In the genomic region with DNA sequence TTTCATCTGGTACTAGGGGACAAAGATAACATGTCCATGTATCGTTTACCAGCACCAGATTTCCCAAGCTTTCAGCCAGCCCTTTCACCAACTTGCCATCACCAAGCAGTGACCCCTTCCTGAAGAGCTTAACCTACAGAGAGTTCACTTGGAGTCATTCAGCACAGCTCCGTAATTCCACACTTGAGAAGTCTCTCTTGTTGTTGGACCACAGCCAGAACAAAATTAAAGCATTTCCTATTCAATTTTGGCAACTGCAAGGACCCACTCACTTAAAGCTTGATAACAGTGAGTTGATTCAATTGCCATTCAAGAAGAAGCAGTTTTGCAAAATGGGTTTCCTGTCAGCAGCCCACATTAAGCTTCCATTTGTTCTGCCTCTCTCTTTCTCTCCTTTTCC, we compare ENCODE assay signal across 24 cellular contexts.
DNase-seq lines count a peak whose midpoint lies in the region; ATAC-seq and TF ChIP-seq lines count a peak whose summit lies in the region.
"Had no signal": no experiment of that assay in that cellular context is flagged by ENCODE, and none has a peak within 500 bp of the region (broad histone marks: within the 10 kb centered on the region; RNA-seq: fewer than 3 reads in every experiment).

No MANE protein-coding gene starts in this region.

- DNase-seq in AG10803 (ENCODE audit: low read depth): peak; percentile 3
- peak; percentile 49 for DNase-seq in NCI-H2227 (lab: John Stamatoyannopoulos, UW; ENCODE audit: unreplicated experiment)
- DNase-seq in brain microvascular endothelial cell: peak; percentile 16
- no peak for DNase-seq in lung (ENCODE audit: low spot score)
- DNase-seq in trophoblast cell: no peak
- no peak for DNase-seq in NCI-H128 (lab: John Stamatoyannopoulos, UW; ENCODE audit: unreplicated experiment)
- no peak for DNase-seq in GF-D8 (lab: John Stamatoyannopoulos, UW)
- DNase-seq: activated CD4-positive, alpha-beta T cell treated with anti-CD3 and anti-CD28 coated beads for 4 hours; aorta; DMS 273 treated with DMSO at 0.1 percent for 48 hours; effector memory CD4-positive, alpha-beta T cell; mesendoderm; MM.1S; naive thymus-derived CD4-positive, alpha-beta T cell; NCI-H146; NCI-H2171 treated with DMSO at 0.1 percent for 48 hours; pancreas; right lobe of liver; stimulated activated CD4-positive, alpha-beta T cell treated with anti-CD3 and anti-CD28 coated beads, Interleukin-15, amount 100 ng/mL, for 24 hours; upper lobe of right lung had no signal

- H3K79me1 ChIP-seq in trophoblast cell (ENCODE audit: low read length): no peaks in the 10 kb centered on the region

- H3K18ac ChIP-seq in trophoblast cell (ENCODE audit: low read length): no peak overlapping the region

- no peak overlapping the region for H2BK12ac ChIP-seq in trophoblast cell (ENCODE audit: low read length)

- H3K4me3 ChIP-seq in AG10803 (ENCODE audit: low read length): no peak overlapping the region
- no peak overlapping the region for H3K4me3 ChIP-seq in brain microvascular endothelial cell (ENCODE audit: low read depth, low read length)
- H3K4me3 ChIP-seq in lung: no peak overlapping the region
- no peak overlapping the region for H3K4me3 ChIP-seq in trophoblast cell (ENCODE audit: low read depth, low read length)
- H3K4me3 ChIP-seq: K562, pancreas, right lobe of liver, SJSA1, upper lobe of right lung had no signal

- H4K12ac ChIP-seq in trophoblast cell (ENCODE audit: low read depth, low read length): no peak overlapping the region

- H4K8ac ChIP-seq in trophoblast cell (ENCODE audit: low read depth, low read length): no peak overlapping the region

- no peak overlapping the region for H2BK120ac ChIP-seq in trophoblast cell (ENCODE audit: insufficient read depth, low read length, poor library complexity)

- H3K14ac ChIP-seq in trophoblast cell (ENCODE audit: low read length): no peak overlapping the region

- no peaks in the 10 kb centered on the region for H3K9me3 ChIP-seq in lung (ENCODE audit: control insufficient read depth in 2 of 2, insufficient read depth in 1 of 2, low read length in 1 of 2)
- H3K9me3 ChIP-seq in trophoblast cell (ENCODE audit: insufficient read depth, low read depth, low read length): no peaks in the 10 kb centered on the region
- H3K9me3 ChIP-seq: pancreas, right lobe of liver, SJSA1, upper lobe of right lung had no signal

- H3K27ac ChIP-seq in brain microvascular endothelial cell: no peak overlapping the region
- H3K27ac ChIP-seq in lung (ENCODE audit: low read depth in 1 of 2, low read length in 1 of 2): no peak overlapping the region
- H3K27ac ChIP-seq in trophoblast cell (ENCODE audit: low read depth, low read length): no peak overlapping the region
- H3K27ac ChIP-seq: pancreas, right lobe of liver, SJSA1, upper lobe of right lung had no signal

- no peak overlapping the region for H2BK5ac ChIP-seq in trophoblast cell (ENCODE audit: low read depth, low read length, poor library complexity)

- H3K27me3 ChIP-seq in brain microvascular endothelial cell (replicated peaks) (no peaks in the 10 kb centered on the region), lung (ENCODE audit: control insufficient read depth, insufficient read depth) (no peaks in the 10 kb centered on the region), trophoblast cell (ENCODE audit: insufficient read depth, low read length) (no peaks in the 10 kb centered on the region)
- H3K27me3 ChIP-seq: pancreas, right lobe of liver, SJSA1, upper lobe of right lung had no signal

- TF ChIP-seq CTCF in AG10803 (conservative IDR thresholded peaks at IDR 0.05; ENCODE audit: low read length) (no peak), brain microvascular endothelial cell (IDR thresholded peaks at IDR 0.05; ENCODE audit: low read depth, low read length, missing control alignments) (no peak), lung (IDR thresholded peaks at IDR 0.05; ENCODE audit: control extremely low read depth, extremely low read depth) (no peak)

- no peak overlapping the region for H3K9ac ChIP-seq in trophoblast cell (ENCODE audit: low read length)

- H3K79me2 ChIP-seq in trophoblast cell (ENCODE audit: control insufficient read depth, insufficient read depth, low read length, poor library complexity): no peaks in the 10 kb centered on the region

- no peak overlapping the region for H3K4ac ChIP-seq in trophoblast cell (ENCODE audit: low read depth, low read length)

- no peak overlapping the region for H2AFZ ChIP-seq in trophoblast cell (ENCODE audit: insufficient read depth, low read length, poor library complexity)

- H4K91ac ChIP-seq in trophoblast cell (ENCODE audit: low read depth, low read length): no peak overlapping the region

- no peaks in the 10 kb centered on the region for H3K36me3 ChIP-seq in brain microvascular endothelial cell (replicated peaks)
- no peaks in the 10 kb centered on the region for H3K36me3 ChIP-seq in lung (ENCODE audit: control insufficient read depth in 2 of 2, insufficient read depth in 2 of 2, low read length in 2 of 2)
- H3K36me3 ChIP-seq in trophoblast cell (ENCODE audit: control insufficient read depth in 1 of 2, insufficient read depth in 2 of 2, low read length in 2 of 2): no peaks in the 10 kb centered on the region
- H3K36me3 ChIP-seq: pancreas, right lobe of liver, SJSA1, upper lobe of right lung had no signal

- H3K4me2 ChIP-seq in trophoblast cell (ENCODE audit: low read length): no peak overlapping the region

- WGBS in lung, 2 donors: 25 to 36% methylated on average over 2 of the region's 2 CpGs
- no CpG with 5 or more reads among the region's 2 CpGs for WGBS in trophoblast cell (ENCODE audit: extremely low coverage, insufficient coverage, insufficient read length)

- H3K4me1 ChIP-seq in lung (ENCODE audit: control insufficient read depth in 2 of 2, insufficient read depth in 2 of 2, low read length in 2 of 2) (peaks cover 0 to 15% of the 10 kb centered on the region in 2 donors), trophoblast cell (ENCODE audit: control insufficient read depth in 1 of 2, insufficient read depth in 2 of 2, low read length in 2 of 2) (no peaks in the 10 kb centered on the region)
- H3K4me1 ChIP-seq: pancreas, right lobe of liver, SJSA1, upper lobe of right lung had no signal

- H3K23ac ChIP-seq in trophoblast cell (ENCODE audit: low read length): no peak overlapping the region

- in situ Hi-C loops in brain microvascular endothelial cell (cut with HindIII; ENCODE audit: low pct_ligation_motif_present, low sequenced_read_pairs): no loop called here

- H2AK5ac ChIP-seq in trophoblast cell (ENCODE audit: low read length): no peak overlapping the region

- ATAC-seq in lung (ENCODE audit: insufficient read depth, low FRiP score): peak; percentile 51
- ATAC-seq in GM19328 (IDR thresholded peaks at IDR 0.05; ENCODE audit: unreplicated experiment): no peak
- ATAC-seq: K562; naive thymus-derived CD4-positive, alpha-beta T cell; Panc1; right lobe of liver; upper lobe of right lung had no signal

Comparison
In these comparisons a context has a peak if more than half of its experiments do, and no peak if none do; other contexts are left out.
1. DNase-seq: peak in AG10803 (single experiment), NCI-H2227 (single experiment) and brain microvascular endothelial cell (single experiment); none in lung (single experiment), trophoblast cell (0 of 2), NCI-H128 (single experiment) and GF-D8 (single experiment).